Comparison of ENCODE assay signal across 22 cellular contexts in genomic region chr16:88830783-88831182, GRCh38. TPM values are rescaled to one million over a fixed set of nuclear protein-coding genes. Genes with fewer than 3 reads are reported as not detected.
DNase-seq lines count a peak whose midpoint lies in the region; ATAC-seq and TF ChIP-seq lines count a peak whose summit lies in the region.
"Had no signal": no experiment of that assay in that cellular context is flagged by ENCODE, and none has a peak within 500 bp of the region (broad histone marks: within the 10 kb centered on the region; RNA-seq: fewer than 3 reads in every experiment).

No MANE protein-coding gene starts in this region.

- H3K9me2 ChIP-seq in GM23338 (ENCODE audit: insufficient read depth): no peaks in the 10 kb centered on the region

- TF ChIP-seq CTCF in left ventricle myocardium inferior (IDR thresholded peaks at IDR 0.05; ENCODE audit: borderline replicate concordance) (no peak), WTC11 (IDR thresholded peaks at IDR 0.05) (no peak), nephron (IDR thresholded peaks at IDR 0.05; ENCODE audit: unreplicated experiment in 3 of 3) (no peak), GM23338 (conservative IDR thresholded peaks at IDR 0.05; ENCODE audit: low read depth in 2 of 2) (no peak)

- POLR2A ChIA-PET in WTC11 (lab: Charles Lee): interaction anchor here (0.6 kb wide), 1 partner anchor 227 kb away, joined by 3 read pairs; no protein-coding TSS in a partner anchor

- DNase-seq in left ventricle myocardium inferior (no peak), left ventricle myocardium superior (no peak), WTC11 (ENCODE audit: low spot score) (no peak), germinal center (ENCODE audit: low spot score) (no peak), pons (ENCODE audit: low spot score) (no peak), GM23338 (ENCODE audit: low spot score) (no peak)
- DNase-seq: CD4-positive, alpha-beta T cell; CD8-positive, alpha-beta memory T cell; DMS 273 treated with DMSO at 0.1 percent for 48 hours; DMS79; EL; GDM1; GOT3 had no signal

- intact Hi-C loops in left ventricle myocardium inferior (cut with micrococcal nuclease): no loop called here
- intact Hi-C loops in left ventricle myocardium superior (cut with micrococcal nuclease): no loop called here

- H3K4me3 Mint-ChIP-seq in WTC11 (no peak overlapping the region), nephron (no peak overlapping the region), GM23338 (no peak overlapping the region)
- H3K4me3 Mint-ChIP-seq: B cell; CD14-positive monocyte; CD4-positive, alpha-beta T cell; CD8-positive, alpha-beta memory T cell had no signal

- no peak overlapping the region for H3K4me3 ChIP-seq in left ventricle myocardium inferior
- no peak overlapping the region for H3K4me3 ChIP-seq in GM23338
- H3K4me3 ChIP-seq: BLaER1, GM12878, HAP-1 had no signal

- H2AFZ ChIP-seq in GM23338: no peak overlapping the region

- H3K36me3 ChIP-seq in left ventricle myocardium inferior (peaks cover 39% of the 10 kb centered on the region), GM23338 (ENCODE audit: insufficient read depth) (no peaks in the 10 kb centered on the region)
- H3K36me3 ChIP-seq: HAP-1 had no signal

- H3K4me1 Mint-ChIP-seq in WTC11: no peaks in the 10 kb centered on the region
- no peaks in the 10 kb centered on the region for H3K4me1 Mint-ChIP-seq in nephron
- H3K4me1 Mint-ChIP-seq in GM23338: no peaks in the 10 kb centered on the region; the same call in 2 of the 3 replicates
- H3K4me1 Mint-ChIP-seq: CD14-positive monocyte; CD8-positive, alpha-beta memory T cell had no signal

- H4K20me1 ChIP-seq in GM23338 (replicated peaks; ENCODE audit: insufficient read depth): no peaks in the 10 kb centered on the region

- CTCF ChIA-PET in WTC11 (lab: Charles Lee): interaction anchor here (1.2 to 1.3 kb wide), 2 partner anchors 93 to 337 kb away, joined by 6 read pairs; no protein-coding TSS in a partner anchor

- H3K9me3 Mint-ChIP-seq in WTC11 (no peaks in the 10 kb centered on the region), nephron (no peaks in the 10 kb centered on the region), GM23338 (no peaks in the 10 kb centered on the region)
- H3K9me3 Mint-ChIP-seq: CD14-positive monocyte; CD4-positive, alpha-beta T cell; CD8-positive, alpha-beta memory T cell had no signal

- H3K27ac Mint-ChIP-seq in WTC11 (peak overlapping the region; percentile 49; the same call in 1 of the 2 replicates), nephron (peak overlapping the region; percentile 59 to 97 (median 89)), GM23338 (no peak overlapping the region)
- H3K27ac Mint-ChIP-seq: B cell; CD14-positive monocyte; CD4-positive, alpha-beta T cell had no signal

- H3K27me3 Mint-ChIP-seq in WTC11 (ENCODE audit: low read depth) (no peaks in the 10 kb centered on the region), nephron (ENCODE audit: low read depth) (no peaks in the 10 kb centered on the region), GM23338 (ENCODE audit: insufficient read depth, low read depth, poor library complexity) (peaks cover 3% of the 10 kb centered on the region)
- H3K27me3 Mint-ChIP-seq: B cell; CD4-positive, alpha-beta T cell; CD8-positive, alpha-beta memory T cell had no signal

- H3K9me3 ChIP-seq in left ventricle myocardium inferior (replicated peaks): no peaks in the 10 kb centered on the region
- H3K9me3 ChIP-seq: BLaER1, HAP-1 had no signal

- ATAC-seq in left ventricle myocardium superior (no peak), WTC11 (no peak), HG02623 (IDR thresholded peaks at IDR 0.05; ENCODE audit: unreplicated experiment) (no peak), GM23338 (no peak)
- ATAC-seq: GM12878 had no signal

- no peaks in the 10 kb centered on the region for H3K4me1 ChIP-seq in left ventricle myocardium inferior
- H3K4me1 ChIP-seq in GM23338 (ENCODE audit: insufficient read depth): no peaks in the 10 kb centered on the region
- H3K4me1 ChIP-seq: HAP-1 had no signal

- H3K79me2 ChIP-seq in GM23338 (replicated peaks; ENCODE audit: insufficient read depth): no peaks in the 10 kb centered on the region

- H3K36me3 Mint-ChIP-seq in WTC11 (peaks cover 2% of the 10 kb centered on the region; the same call in 1 of the 2 replicates), nephron (ENCODE audit: low read depth) (peaks cover 10% of the 10 kb centered on the region), GM23338 (ENCODE audit: low read depth) (no peaks in the 10 kb centered on the region; the same call in 2 of the 3 replicates)

- H3K27me3 ChIP-seq in left ventricle myocardium inferior (ENCODE audit: low read depth) (no peaks in the 10 kb centered on the region), GM23338 (ENCODE audit: insufficient read depth) (no peaks in the 10 kb centered on the region)

- H3K27ac ChIP-seq in left ventricle myocardium inferior (replicated peaks) (peak overlapping the region; percentile 28), GM23338 (ENCODE audit: low read depth) (no peak overlapping the region)
- H3K27ac ChIP-seq: 22Rv1, BLaER1 had no signal

- no peaks in the 10 kb centered on the region for H3F3A ChIP-seq in GM23338 (replicated peaks; ENCODE audit: low read depth)

- no peak overlapping the region for H3K4me2 ChIP-seq in GM23338
- H3K4me2 ChIP-seq: BLaER1 had no signal

TF ChIP-seq in WTC11, 78 proteins besides CTCF, POLR2A, EP300 and RAD21 (continues in another document):
- TF ChIP-seq NR3C1 (CRISPR knock-in tag; conservative IDR thresholded peaks at IDR 0.05; ENCODE audit: low read depth): no peak
- TF ChIP-seq TCF7 (CRISPR knock-in tag; IDR thresholded peaks at IDR 0.05; ENCODE audit: low read depth): no peak
- no peak for TF ChIP-seq RELA (CRISPR knock-in tag; IDR thresholded peaks at IDR 0.05; ENCODE audit: borderline replicate concordance)
- no peak for TF ChIP-seq MAX (CRISPR knock-in tag; IDR thresholded peaks at IDR 0.05)
- TF ChIP-seq MYBL2 (CRISPR knock-in tag; IDR thresholded peaks at IDR 0.05): no peak
- no peak for TF ChIP-seq ZNF396 (CRISPR knock-in tag; IDR thresholded peaks at IDR 0.05; ENCODE audit: borderline replicate concordance)
- TF ChIP-seq HMGA2 (CRISPR knock-in tag; IDR thresholded peaks at IDR 0.05): no peak
- TF ChIP-seq ZNF121 (CRISPR knock-in tag; IDR thresholded peaks at IDR 0.05): no peak
- no peak for TF ChIP-seq ETV6 (CRISPR knock-in tag; IDR thresholded peaks at IDR 0.05)

TF ChIP-seq in GM23338, 12 proteins besides CTCF, POLR2A, EP300 and RAD21 (continues in another document):
- no peak for TF ChIP-seq STAT1 (IDR thresholded peaks at IDR 0.05; ENCODE audit: unreplicated experiment)
- no peak for TF ChIP-seq JUNB (IDR thresholded peaks at IDR 0.05; ENCODE audit: unreplicated experiment)
- TF ChIP-seq EZH2 (IDR thresholded peaks at IDR 0.05; ENCODE audit: low read depth, unreplicated experiment): no peak
- no peak for TF ChIP-seq EZH2phosphoT487 (IDR thresholded peaks at IDR 0.05; ENCODE audit: unreplicated experiment)
- TF ChIP-seq NANOG (IDR thresholded peaks at IDR 0.05; ENCODE audit: borderline replicate concordance): no peak

RNA-seq across cellular contexts. Expression of gene APRT, which starts 19.1 kb away (rescaled TPM):
- 39.2 TPM for total RNA-seq in left ventricle myocardium inferior
- 40.9 TPM for total RNA-seq in left ventricle myocardium superior
- total RNA-seq in WTC11 (2021): 272 to 288 TPM (median 282 TPM) in 3 replicates
- total RNA-seq in GM23338 (2014; rRNA removed; shearing (Covaris generic)): 250 and 258 TPM in 2 replicates
- polyA plus RNA-seq in GM23338 (2016; fragmentation: Nextera tagmentation; extraction: Ambion mirVana): 522 and 536 TPM in 2 replicates

RNA-seq across cellular contexts. Expression of gene GALNS, which starts 26.0 kb away (rescaled TPM):
- total RNA-seq in left ventricle myocardium inferior: 15.5 TPM
- total RNA-seq in left ventricle myocardium superior: 14.6 TPM
- total RNA-seq in WTC11 (2021): 23.0 to 29.5 TPM (median 25.8 TPM) in 3 replicates
- 16.4 and 18.8 TPM in 2 replicates for total RNA-seq in GM23338 (2014; rRNA removed; shearing (Covaris generic))
- 9.7 TPM in 2 replicates for polyA plus RNA-seq in GM23338 (2016; fragmentation: Nextera tagmentation; extraction: Ambion mirVana)

RNA-seq across cellular contexts. Expression of gene TRAPPC2L, which starts 26.1 kb away (rescaled TPM):
- total RNA-seq in left ventricle myocardium inferior: 52.7 TPM
- 59.0 TPM for total RNA-seq in left ventricle myocardium superior
- total RNA-seq in WTC11 (2021): 63.1 to 82.0 TPM (median 64.5 TPM) in 3 replicates
- total RNA-seq in GM23338 (2014; rRNA removed; shearing (Covaris generic)): 59.3 and 68.8 TPM in 2 replicates
- 167 and 171 TPM in 2 replicates for polyA plus RNA-seq in GM23338 (2016; fragmentation: Nextera tagmentation; extraction: Ambion mirVana)

RNA-seq across cellular contexts. Expression of gene CDT1, which starts 27.2 kb away (rescaled TPM):
- total RNA-seq in left ventricle myocardium inferior: 0.63 TPM
- 0.97 TPM for total RNA-seq in left ventricle myocardium superior
- total RNA-seq in WTC11 (2021): 142 to 154 TPM (median 149 TPM) in 3 replicates
- total RNA-seq in GM23338 (2014; rRNA removed; shearing (Covaris generic)): 114 and 187 TPM in 2 replicates
- polyA plus RNA-seq in GM23338 (2016; fragmentation: Nextera tagmentation; extraction: Ambion mirVana): 32.6 and 36.1 TPM in 2 replicates

RNA-seq across cellular contexts. Expression of gene PABPN1L, which starts 35.7 kb away (rescaled TPM):
- total RNA-seq in left ventricle myocardium inferior (not detected), left ventricle myocardium superior (not detected), WTC11 (2021) (not detected in 3 replicates)
- not detected in 2 replicates for total RNA-seq in GM23338 (2014; rRNA removed; shearing (Covaris generic))
- polyA plus RNA-seq in GM23338 (2016; fragmentation: Nextera tagmentation; extraction: Ambion mirVana): not detected in 2 replicates
- total RNA-seq: CD4-positive, alpha-beta T cell; CD8-positive, alpha-beta memory T cell; GM12878 had no signal
- polyA plus RNA-seq: AG04450; CD14-positive monocyte; CD8-positive, alpha-beta memory T cell; GM12878 had no signal
